Comparison of ENCODE assay signal across 11 cellular contexts in the genomic region with DNA sequence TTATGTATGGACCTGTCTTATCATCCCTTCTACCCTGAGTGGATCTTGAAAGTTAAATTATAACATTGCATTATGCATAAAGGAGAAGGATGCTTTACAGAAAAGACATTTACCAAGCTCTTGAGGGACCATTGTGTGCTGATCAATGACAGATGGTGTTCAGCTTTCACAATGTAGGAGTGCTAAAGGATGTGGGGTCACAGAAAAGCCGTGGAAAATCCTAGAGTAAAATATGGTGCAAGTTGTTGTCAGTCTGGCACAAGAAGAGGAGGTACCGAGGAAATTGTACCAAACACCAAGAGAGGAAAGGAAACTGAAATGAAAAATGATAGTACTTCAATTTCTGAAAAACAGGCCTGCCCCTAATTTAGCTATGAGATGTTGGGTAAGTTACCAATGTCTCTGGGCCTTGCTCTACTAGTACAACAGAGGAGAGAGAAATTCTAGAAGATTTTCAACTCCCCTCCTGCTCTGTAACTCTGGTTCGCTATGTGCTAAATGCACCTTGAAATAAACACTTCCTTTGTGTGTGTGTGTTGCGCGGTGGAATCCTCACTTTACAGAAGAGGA.
DNase-seq lines count a peak whose midpoint lies in the region; ATAC-seq and TF ChIP-seq lines count a peak whose summit lies in the region.
"Had no signal": no experiment of that assay in that cellular context is flagged by ENCODE, and none has a peak within 500 bp of the region (broad histone marks: within the 10 kb centered on the region; RNA-seq: fewer than 3 reads in every experiment).

No MANE protein-coding gene starts in this region.

- intact Hi-C loops in sigmoid colon (cut with DNase I), result loop anchor here (10.0 kb wide), 1 partner anchor 168 kb away; no protein-coding TSS in a partner anchor

- H3K36me3 ChIP-seq in sigmoid colon, result no peaks in the 10 kb centered on the region

- H3K4me1 Mint-ChIP-seq in activated T-cell treated with anti-CD3 and anti-CD28 coated beads, Interleukin-2, amount 50 U/mL, for 72 hours (ENCODE audit: low read depth), result peaks cover 71% of the 10 kb centered on the region
- peaks cover 31% of the 10 kb centered on the region for H3K4me1 Mint-ChIP-seq in activated CD4-positive, alpha-beta memory T cell treated with anti-CD3 and anti-CD28 coated beads, Interleukin-2, amount 10 ng/mL, durations not matched to agents 7 days and 5 days

- H3K4me3 ChIP-seq in sigmoid colon, result no peak overlapping the region

- H3K27me3 Mint-ChIP-seq in activated T-cell treated with anti-CD3 and anti-CD28 coated beads, Interleukin-2, amount 50 U/mL, for 72 hours (ENCODE audit: low read depth), result no peaks in the 10 kb centered on the region
- H3K27me3 Mint-ChIP-seq in activated CD4-positive, alpha-beta memory T cell treated with anti-CD3 and anti-CD28 coated beads, Interleukin-2, amount 10 ng/mL, durations not matched to agents 7 days and 5 days, result no peaks in the 10 kb centered on the region

- H3K27me3 ChIP-seq in sigmoid colon, result no peaks in the 10 kb centered on the region

- no peak for TF ChIP-seq POLR2A in sigmoid colon (IDR thresholded peaks at IDR 0.05)

- ATAC-seq in activated T-cell treated with anti-CD3 and anti-CD28 coated beads, Interleukin-2, amount 50 U/mL, for 72 hours (replicated peaks in 1 of 2), result peak; percentile 27 to 34
- ATAC-seq in GM21723 (IDR thresholded peaks at IDR 0.05; ENCODE audit: unreplicated experiment), result peak; percentile 63

- no peak for DNase-seq in activated T-cell treated with anti-CD3 and anti-CD28 coated beads, Interleukin-2, amount 50 U/mL, for 72 hours
- DNase-seq in activated T-cell treated with anti-CD3 and anti-CD28 coated beads for 4 hours (no peak), sigmoid colon (no peak), NCI-H1048 (lab: John Stamatoyannopoulos, UW) (no peak), hepatic stellate cell (ENCODE audit: low spot score) (no peak), OCI-M1 (lab: John Stamatoyannopoulos, UW) (no peak)
- DNase-seq in activated CD4-positive, alpha-beta memory T cell treated with anti-CD3 and anti-CD28 coated beads, Interleukin-2, amount 10 ng/mL, durations not matched to agents 7 days and 5 days, result no peak
- DNase-seq: NCI-H1930; stimulated activated CD4-positive, alpha-beta T cell treated with anti-CD3 and anti-CD28 coated beads, Interleukin-2, amount 100 ng/mL, for 24 hours had no signal

- POLR2A ChIA-PET in activated CD4-positive, alpha-beta memory T cell treated with anti-CD3 and anti-CD28 coated beads, Interleukin-2, amount 10 ng/mL, durations not matched to agents 7 days and 5 days (lab: Charles Lee), result interaction anchor here (0.9 to 2.7 kb wide), 7 partner anchors 8 to 79 kb away, joined by 3 to 29 read pairs (median 3); no protein-coding TSS in a partner anchor

- 61 to 87% methylated on average over 5 of the region's 5 CpGs for WGBS in sigmoid colon, 2 donors

- H3K36me3 Mint-ChIP-seq in activated T-cell treated with anti-CD3 and anti-CD28 coated beads, Interleukin-2, amount 50 U/mL, for 72 hours (ENCODE audit: insufficient read depth in 2 of 2), result no peaks in the 10 kb centered on the region
- H3K36me3 Mint-ChIP-seq in activated CD4-positive, alpha-beta memory T cell treated with anti-CD3 and anti-CD28 coated beads, Interleukin-2, amount 10 ng/mL, durations not matched to agents 7 days and 5 days (ENCODE audit: low read depth), result peaks cover 2% of the 10 kb centered on the region

- CTCF ChIA-PET in activated CD4-positive, alpha-beta memory T cell treated with anti-CD3 and anti-CD28 coated beads, Interleukin-2, amount 10 ng/mL, durations not matched to agents 7 days and 5 days (lab: Charles Lee), result interaction anchor here (0.9 to 1.4 kb wide), 3 partner anchors 16 to 173 kb away, joined by 3 to 5 read pairs (median 3); no protein-coding TSS in a partner anchor

- no peaks in the 10 kb centered on the region for H3K9me3 Mint-ChIP-seq in activated T-cell treated with anti-CD3 and anti-CD28 coated beads, Interleukin-2, amount 50 U/mL, for 72 hours
- H3K9me3 Mint-ChIP-seq in activated CD4-positive, alpha-beta memory T cell treated with anti-CD3 and anti-CD28 coated beads, Interleukin-2, amount 10 ng/mL, durations not matched to agents 7 days and 5 days, result peaks cover 1% of the 10 kb centered on the region

- no peaks in the 10 kb centered on the region for H3K9me3 ChIP-seq in sigmoid colon

- peak overlapping the region; percentile 70 for H3K27ac Mint-ChIP-seq in activated T-cell treated with anti-CD3 and anti-CD28 coated beads, Interleukin-2, amount 50 U/mL, for 72 hours
- peak overlapping the region; percentile 76 for H3K27ac Mint-ChIP-seq in activated CD4-positive, alpha-beta memory T cell treated with anti-CD3 and anti-CD28 coated beads, Interleukin-2, amount 10 ng/mL, durations not matched to agents 7 days and 5 days

- TF ChIP-seq EP300 in sigmoid colon (IDR thresholded peaks at IDR 0.05), result no peak

- H3K4me1 ChIP-seq in sigmoid colon, result peaks cover 0 to 57% (median 47%) of the 10 kb centered on the region in 4 donors

- H3K27ac ChIP-seq in sigmoid colon, result peak overlapping the region; percentile 36 to 69 (median 60)
- H3K27ac ChIP-seq: epithelial cell of prostate had no signal

- TF ChIP-seq CTCF in sigmoid colon (IDR thresholded peaks at IDR 0.05), result no peak

- peak overlapping the region; percentile 62 to 68 for H3K4me3 Mint-ChIP-seq in activated T-cell treated with anti-CD3 and anti-CD28 coated beads, Interleukin-2, amount 50 U/mL, for 72 hours
- H3K4me3 Mint-ChIP-seq in activated CD4-positive, alpha-beta memory T cell treated with anti-CD3 and anti-CD28 coated beads, Interleukin-2, amount 10 ng/mL, durations not matched to agents 7 days and 5 days, result no peak overlapping the region
